In the genomic region with DNA sequence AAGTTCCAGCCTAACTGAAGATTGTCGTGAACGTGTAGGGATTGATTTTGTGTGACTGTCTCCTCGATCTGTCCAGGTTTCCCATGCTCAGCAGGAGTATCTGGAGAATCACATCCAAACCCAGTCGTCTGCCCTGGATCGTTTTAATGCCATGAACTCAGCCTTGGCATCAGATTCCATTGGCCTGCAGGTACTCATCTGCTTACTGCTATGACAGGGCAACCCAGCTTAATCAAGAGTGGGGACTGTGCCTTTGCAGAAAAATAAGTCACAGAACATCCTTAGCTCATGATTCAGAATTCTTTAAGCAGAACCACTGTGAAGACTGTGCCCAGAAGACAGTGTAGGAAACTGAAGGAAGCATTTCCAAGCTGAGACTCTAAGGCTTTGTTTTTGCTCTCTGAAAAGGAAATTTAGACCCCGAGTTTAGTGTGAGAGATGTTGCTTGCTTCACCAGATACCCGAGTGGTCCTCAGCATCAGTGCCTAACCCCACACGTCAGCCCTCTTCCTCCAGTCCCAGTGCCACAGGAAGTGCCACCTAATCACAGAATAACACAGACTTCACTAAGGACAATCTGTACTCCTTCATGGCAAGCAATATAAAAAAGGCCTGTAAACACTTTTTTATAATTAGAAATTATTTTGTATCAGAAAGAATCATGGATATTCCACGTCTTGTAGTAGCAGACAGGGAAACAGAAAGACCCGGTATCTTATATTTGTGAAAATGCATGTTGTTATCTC, we compare ENCODE assay signal across 18 cellular contexts. TPM values are rescaled to one million over a fixed set of nuclear protein-coding genes. Genes with fewer than 3 reads are reported as not detected.
"Had no signal": no experiment of that assay in that cellular context is flagged by ENCODE, and none has a peak within 500 bp of the region (broad histone marks: within the 10 kb centered on the region; RNA-seq: fewer than 3 reads in every experiment).

No MANE protein-coding gene starts in this region.

- ATAC-seq: effector memory CD8-positive, alpha-beta T cell; left colon; right lobe of liver; stimulated activated naive B cell treated with anti-CD40 and anti-IgM and Interleukin-4, amounts not matched to agents 10 μg/mL and 1 μg/mL and 100 μg/mL, for 72 hours; stimulated activated naive CD8-positive, alpha-beta T cell treated with anti-CD3 and anti-CD28 coated beads, Interleukin-15, amount 100 ng/mL, for 72 hours had no signal

- H3K9me3 ChIP-seq: esophagus squamous epithelium, ovary, right lobe of liver, testis, transverse colon had no signal

- H3K4me1 ChIP-seq: right lobe of liver had no signal

- H3K36me3 ChIP-seq: ovary, right lobe of liver had no signal

- H3K9me3 Mint-ChIP-seq: effector memory CD8-positive, alpha-beta T cell; memory B cell; mesothelial cell of epicardium; natural killer cell; neural crest cell; stimulated activated naive B cell treated with anti-CD40 and anti-IgM and Interleukin-4, amounts not matched to agents 10 μg/mL and 1 μg/mL and 100 μg/mL, for 72 hours; stimulated activated naive CD8-positive, alpha-beta T cell treated with anti-CD3 and anti-CD28 coated beads, Interleukin-15, amount 100 ng/mL, for 72 hours had no signal

- DNase-seq: central memory CD4-positive, alpha-beta T cell; effector memory CD8-positive, alpha-beta T cell; esophagus squamous epithelium; foreskin fibroblast; hippocampal formation; left colon; natural killer cell; stimulated activated CD4-positive, alpha-beta T cell treated with anti-CD3 and anti-CD28 coated beads, Interleukin-2, amount 100 ng/mL, for 24 hours; stimulated activated CD4-positive, alpha-beta T cell treated with anti-CD3 and anti-CD28 coated beads, Interleukin-4, amount 100 ng/mL, for 4 hours; stimulated activated naive B cell treated with anti-CD40 and anti-IgM and Interleukin-4, amounts not matched to agents 10 μg/mL and 1 μg/mL and 100 μg/mL, for 72 hours; stimulated activated naive CD8-positive, alpha-beta T cell treated with anti-CD3 and anti-CD28 coated beads, Interleukin-15, amount 100 ng/mL, for 72 hours; testis; transverse colon had no signal

- H3K27ac Mint-ChIP-seq: effector memory CD8-positive, alpha-beta T cell; memory B cell; mesothelial cell of epicardium; natural killer cell; stimulated activated naive B cell treated with anti-CD40 and anti-IgM and Interleukin-4, amounts not matched to agents 10 μg/mL and 1 μg/mL and 100 μg/mL, for 72 hours; stimulated activated naive CD8-positive, alpha-beta T cell treated with anti-CD3 and anti-CD28 coated beads, Interleukin-15, amount 100 ng/mL, for 72 hours had no signal

- H3K4me3 ChIP-seq: esophagus squamous epithelium, ovary, right lobe of liver, testis, transverse colon had no signal

- H3K4me1 Mint-ChIP-seq: memory B cell; mesothelial cell of epicardium; natural killer cell; neural crest cell; stimulated activated naive B cell treated with anti-CD40 and anti-IgM and Interleukin-4, amounts not matched to agents 10 μg/mL and 1 μg/mL and 100 μg/mL, for 72 hours; stimulated activated naive CD8-positive, alpha-beta T cell treated with anti-CD3 and anti-CD28 coated beads, Interleukin-15, amount 100 ng/mL, for 72 hours had no signal

- H3K36me3 Mint-ChIP-seq: natural killer cell had no signal

- H3K4me3 Mint-ChIP-seq: effector memory CD8-positive, alpha-beta T cell; memory B cell; mesothelial cell of epicardium; natural killer cell; neural crest cell; stimulated activated naive B cell treated with anti-CD40 and anti-IgM and Interleukin-4, amounts not matched to agents 10 μg/mL and 1 μg/mL and 100 μg/mL, for 72 hours; stimulated activated naive CD8-positive, alpha-beta T cell treated with anti-CD3 and anti-CD28 coated beads, Interleukin-15, amount 100 ng/mL, for 72 hours had no signal

- H3K27me3 ChIP-seq: esophagus squamous epithelium, ovary, right lobe of liver, testis, transverse colon had no signal

- H3K27ac ChIP-seq: esophagus squamous epithelium, ovary, right lobe of liver, testis, transverse colon had no signal

- H3K27me3 Mint-ChIP-seq: stimulated activated naive B cell treated with anti-CD40 and anti-IgM and Interleukin-4, amounts not matched to agents 10 μg/mL and 1 μg/mL and 100 μg/mL, for 72 hours; stimulated activated naive CD8-positive, alpha-beta T cell treated with anti-CD3 and anti-CD28 coated beads, Interleukin-15, amount 100 ng/mL, for 72 hours had no signal

RNA-seq across cellular contexts. Expression of gene MYZAP, which starts 34.2 kb away (rescaled TPM):
- total RNA-seq: natural killer cell had no signal
